1 cellular context compared by ENCODE assay signal in the genomic region with DNA sequence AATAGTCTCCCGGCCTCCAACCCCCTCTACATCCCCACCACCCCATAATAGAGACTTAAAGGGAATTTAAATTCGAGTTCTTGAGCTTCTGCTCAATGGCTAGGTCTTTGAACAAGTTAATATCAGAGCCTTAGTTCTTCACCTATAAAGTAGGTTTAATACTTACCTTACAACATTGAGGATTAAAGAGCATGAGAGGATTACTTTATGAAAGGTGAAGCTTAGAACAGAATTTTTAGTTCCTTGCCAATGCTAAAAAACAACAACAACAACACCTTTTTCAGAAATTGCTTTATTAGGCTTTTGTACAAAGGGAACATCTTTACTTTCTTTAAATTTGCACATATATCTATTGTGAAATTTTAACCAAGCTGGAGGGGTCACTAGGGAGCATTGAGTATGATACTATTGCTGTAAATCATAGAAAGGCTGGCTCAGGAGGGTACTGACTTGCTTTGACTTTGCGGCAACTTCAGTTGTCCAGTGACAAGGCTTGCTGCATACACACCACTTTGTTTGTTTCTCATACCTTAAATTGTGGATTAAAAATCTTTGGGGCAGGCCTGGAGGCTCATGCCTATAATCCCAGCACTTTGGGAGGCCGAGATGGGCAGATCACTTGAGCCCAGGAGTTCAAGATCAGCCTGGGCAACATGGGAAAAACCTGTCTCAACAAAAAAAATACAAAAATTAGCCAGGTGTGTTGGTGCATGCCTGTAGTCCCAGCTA.
TF ChIP-seq lines count a peak whose summit lies in the region.

No MANE protein-coding gene starts in this region.

TF ChIP-seq in IMR-90, 13 proteins besides CTCF, POLR2A, EP300 and RAD21:
- 0 out of 2 replicates have a peak, but pooled peaks have one; percentile 1 for TF ChIP-seq CEBPB (IDR thresholded peaks at IDR 0.05; ENCODE audit: low read depth, low read length)
- no peak for TF ChIP-seq BHLHE40 (IDR thresholded peaks at IDR 0.05; ENCODE audit: low read depth, low read length)
